ENCODE assay signal across 10 cellular contexts in genomic region chr16:24045641-24046040, GRCh38.
DNase-seq lines count a peak whose midpoint lies in the region; ATAC-seq, FAIRE-seq and TF ChIP-seq lines count a peak whose summit lies in the region.
"Had no signal": no experiment of that assay in that cellular context is flagged by ENCODE, and none has a peak within 500 bp of the region (broad histone marks: within the 10 kb centered on the region; RNA-seq: fewer than 3 reads in every experiment).

No MANE protein-coding gene starts in this region.

- intact Hi-C loops in Panc1 (cut with micrococcal nuclease; ENCODE audit: unreplicated experiment), result loop anchor here (2.0 kb wide), 1 partner anchor 207 kb away; no protein-coding TSS in a partner anchor

- no peaks in the 10 kb centered on the region for H3K9me3 Mint-ChIP-seq in glutamatergic neuron (ENCODE audit: unreplicated experiment)
- H3K9me3 Mint-ChIP-seq in activated naive CD4-positive, alpha-beta T cell treated with anti-CD3 and anti-CD28 coated beads, Interleukin-2, amount 50 U/mL, for 72 hours, result no peaks in the 10 kb centered on the region

- H3K36me3 ChIP-seq in H7 (replicated peaks; ENCODE audit: control insufficient read depth, insufficient read depth, low read length) (no peaks in the 10 kb centered on the region), Panc1 (ENCODE audit: control insufficient read depth, insufficient read depth, low read length) (no peaks in the 10 kb centered on the region), mesenchymal stem cell (ENCODE audit: control insufficient read depth in 1 of 2, insufficient read depth in 2 of 2, low read depth in 1 of 2, low read length in 2 of 2) (no peaks in the 10 kb centered on the region)

- H3K23ac ChIP-seq in mesenchymal stem cell (ENCODE audit: low read length in 2 of 2), result no peak overlapping the region

- H3K9me3 ChIP-seq in A549 (no peaks in the 10 kb centered on the region), Panc1 (ENCODE audit: control insufficient read depth, insufficient read depth, low read depth, low read length) (no peaks in the 10 kb centered on the region), mesenchymal stem cell (ENCODE audit: control insufficient read depth, low read length) (no peaks in the 10 kb centered on the region)

- H2BK12ac ChIP-seq in mesenchymal stem cell (ENCODE audit: low read length in 2 of 2), result no peak overlapping the region

- H3K27ac Mint-ChIP-seq in glutamatergic neuron (ENCODE audit: unreplicated experiment), result no peak overlapping the region
- no peak overlapping the region for H3K27ac Mint-ChIP-seq in activated naive CD4-positive, alpha-beta T cell treated with anti-CD3 and anti-CD28 coated beads, Interleukin-2, amount 50 U/mL, for 72 hours

- H3K4me1 Mint-ChIP-seq in glutamatergic neuron (ENCODE audit: low read depth, unreplicated experiment), result peaks cover 5% of the 10 kb centered on the region

- H3K9ac ChIP-seq in mesenchymal stem cell (ENCODE audit: low read length), result no peak overlapping the region

- no peak overlapping the region for H4K91ac ChIP-seq in mesenchymal stem cell (ENCODE audit: low read length)

- CTCF ChIA-PET in A549 (lab: Yijun Ruan, JAX) (interaction anchor here (0.6 to 11.1 kb wide), 32 partner anchors 9 to 476 kb away, joined by 3 to 279 read pairs (median 4); partner anchors contain the start of gene CACNG3), Panc1 (lab: Charles Lee) (interaction anchor here (0.6 to 2.3 kb wide), 7 partner anchors 25 to 497 kb away, joined by 3 to 11 read pairs (median 4); no protein-coding TSS in a partner anchor)

- DNase-seq in A549 (ENCODE audit: low read depth in 1 of 2, low spot score in 1 of 2) (peak; percentile 22 to 29), H7 (peak; percentile 64), Panc1 (ENCODE audit: low read depth, low spot score) (no peak), glutamatergic neuron (peak; percentile 65), mesenchymal stem cell (no peak)
- DNase-seq in effector CD8-positive, alpha-beta T cell (lab: John Stamatoyannopoulos, UW), result no peak
- DNase-seq in activated naive CD4-positive, alpha-beta T cell treated with anti-CD3 and anti-CD28 coated beads, Interleukin-2, amount 50 U/mL, for 72 hours (ENCODE audit: low spot score in 2 of 2), result no peak
- DNase-seq: left colon had no signal

- FAIRE-seq in A549 (lab: Jason Lieb, UNC), result no peak

- WGBS in A549 (ENCODE audit: missing lambda C conversion rate), result 7% methylated on average over 6 of the region's 12 CpGs
- 4% methylated on average over 12 of the region's 12 CpGs for WGBS in mesenchymal stem cell

- H3K4me3 ChIP-seq in A549 (no peak overlapping the region), H7 (ENCODE audit: insufficient read depth, low read depth, low read length) (no peak overlapping the region), Panc1 (ENCODE audit: low read depth in 2 of 2, low read length in 2 of 2) (no peak overlapping the region), mesenchymal stem cell (ENCODE audit: insufficient read depth in 1 of 2, low read depth in 1 of 2, low read length in 2 of 2) (no peak overlapping the region)
- H3K4me3 ChIP-seq: skin epidermis had no signal

- TF ChIP-seq EP300 in A549 (IDR thresholded peaks at IDR 0.05), result no peak

- H4K8ac ChIP-seq in mesenchymal stem cell (ENCODE audit: low read length), result no peak overlapping the region

- H3K18ac ChIP-seq in mesenchymal stem cell (ENCODE audit: low read depth in 1 of 2, low read length in 2 of 2), result no peak overlapping the region

- POLR2A ChIA-PET in A549 (lab: Yijun Ruan, JAX) (no interaction called here), Panc1 (lab: Charles Lee) (no interaction called here)

- no peak for TF ChIP-seq POLR2A in A549 (IDR thresholded peaks at IDR 0.05; ENCODE audit: low read length)

- no peak overlapping the region for H2BK15ac ChIP-seq in mesenchymal stem cell (ENCODE audit: low read depth, poor library complexity, severe bottlenecking)

- H3K27ac ChIP-seq in A549, result no peak overlapping the region
- no peak overlapping the region for H3K27ac ChIP-seq in Panc1 (ENCODE audit: low read length)
- H3K27ac ChIP-seq in mesenchymal stem cell (ENCODE audit: low read length, poor library complexity, severe bottlenecking), result no peak overlapping the region
- H3K27ac ChIP-seq: skin epidermis had no signal

- TF ChIP-seq CTCF in A549 (IDR thresholded peaks at IDR 0.05), result peak; percentile 59
- peak; percentile 79 for TF ChIP-seq CTCF in Panc1 (IDR thresholded peaks at IDR 0.05)
- peak; percentile 60 for TF ChIP-seq CTCF in glutamatergic neuron (IDR thresholded peaks at IDR 0.05; ENCODE audit: partially characterized antibody, unreplicated experiment)

- no peak overlapping the region for H2AFZ ChIP-seq in mesenchymal stem cell (ENCODE audit: low read depth, low read length)

- no peak overlapping the region for H2BK5ac ChIP-seq in mesenchymal stem cell (ENCODE audit: low read depth, low read length, poor library complexity, severe bottlenecking)

- in situ Hi-C loops in Panc1 (cut with HindIII; ENCODE audit: low pct_unique_long_range_greater_than_20kb, low sequenced_read_pairs), result no loop called here

- ATAC-seq in A549 (peak; percentile 72 to 82; a peak in 5 of 6 replicates), Panc1 (peak; percentile 74), GM19035 (IDR thresholded peaks at IDR 0.05; ENCODE audit: unreplicated experiment) (no peak)
- no peak for ATAC-seq in activated naive CD4-positive, alpha-beta T cell treated with anti-CD3 and anti-CD28 coated beads, Interleukin-2, amount 50 U/mL, for 72 hours
- ATAC-seq: left colon had no signal

- no peak overlapping the region for H2AK5ac ChIP-seq in mesenchymal stem cell (ENCODE audit: low read length, severe bottlenecking)

- H2BK120ac ChIP-seq in mesenchymal stem cell (ENCODE audit: low read depth, low read length), result no peak overlapping the region

- no TSS peak for BruUV-seq in Panc1 (replicated peaks; lab: Mats Ljungman, UMichigan)

- no peak overlapping the region for H3K4ac ChIP-seq in mesenchymal stem cell (ENCODE audit: low read depth in 1 of 2, low read length in 2 of 2)

- no peaks in the 10 kb centered on the region for H3K27me3 ChIP-seq in H7 (ENCODE audit: control insufficient read depth, insufficient read depth, low read length)
- H3K27me3 ChIP-seq in Panc1 (ENCODE audit: control insufficient read depth, insufficient read depth, low read length), result peaks cover 4% of the 10 kb centered on the region; the same call in 1 of the 2 replicates
- H3K27me3 ChIP-seq in mesenchymal stem cell (ENCODE audit: control insufficient read depth in 1 of 2, insufficient read depth in 1 of 2, low read length in 2 of 2), result peaks cover 0 to 19% of the 10 kb centered on the region in 2 experiments

- H3K79me1 ChIP-seq in mesenchymal stem cell (replicated peaks; ENCODE audit: low read length, poor library complexity, severe bottlenecking), result no peaks in the 10 kb centered on the region

- no peaks in the 10 kb centered on the region for H3K36me3 Mint-ChIP-seq in glutamatergic neuron (ENCODE audit: unreplicated experiment)
- H3K36me3 Mint-ChIP-seq in activated naive CD4-positive, alpha-beta T cell treated with anti-CD3 and anti-CD28 coated beads, Interleukin-2, amount 50 U/mL, for 72 hours, result peaks cover 0 to 4% of the 10 kb centered on the region in 2 donors

- H3K14ac ChIP-seq in mesenchymal stem cell (ENCODE audit: low read length in 2 of 2), result no peak overlapping the region

- H3K4me1 ChIP-seq in A549 (no peaks in the 10 kb centered on the region), Panc1 (ENCODE audit: control insufficient read depth, insufficient read depth, low read length) (no peaks in the 10 kb centered on the region), mesenchymal stem cell (ENCODE audit: control insufficient read depth, insufficient read depth, low read depth, low read length) (peaks cover 2% of the 10 kb centered on the region)

- no peak overlapping the region for H3K4me3 Mint-ChIP-seq in glutamatergic neuron (ENCODE audit: unreplicated experiment)

- H3K27me3 Mint-ChIP-seq in glutamatergic neuron (ENCODE audit: unreplicated experiment), result no peaks in the 10 kb centered on the region

- H3K4me2 ChIP-seq in A549 (no peak overlapping the region), mesenchymal stem cell (ENCODE audit: low read length, poor library complexity, severe bottlenecking) (no peak overlapping the region)

- peak; percentile 72 to 82 for TF ChIP-seq RAD21 in A549 (conservative IDR thresholded peaks at IDR 0.05 in 1 of 2, IDR thresholded peaks at IDR 0.05 in 1 of 2)

TF ChIP-seq in A549, 52 proteins besides CTCF, POLR2A, EP300 and RAD21:
- TF ChIP-seq MAX (IDR thresholded peaks at IDR 0.05), result no peak
- peak; percentile 63 for TF ChIP-seq SMC3 (IDR thresholded peaks at IDR 0.05)

Comparison
In these comparisons a context has a peak if more than half of its experiments do, and no peak if none do; other contexts are left out.
1. ATAC-seq: peak in A549 (2 of 2) and Panc1 (single experiment); none in GM19035 (single experiment) and activated naive CD4-positive, alpha-beta T cell treated with anti-CD3 and anti-CD28 coated beads, Interleukin-2, amount 50 U/mL, for 72 hours (0 of 2).
2. DNase-seq: peak in A549 (2 of 2), H7 (single experiment) and glutamatergic neuron (single experiment); none in Panc1 (single experiment), mesenchymal stem cell (single experiment), effector CD8-positive, alpha-beta T cell (single experiment) and activated naive CD4-positive, alpha-beta T cell treated with anti-CD3 and anti-CD28 coated beads, Interleukin-2, amount 50 U/mL, for 72 hours (0 of 2).
3. Peak in every context shown above with its lines, with median percentiles within 50 percentile points of each other: CTCF ChIP-seq.